ENCODE assay signal across 9 cellular contexts in the genomic region with DNA sequence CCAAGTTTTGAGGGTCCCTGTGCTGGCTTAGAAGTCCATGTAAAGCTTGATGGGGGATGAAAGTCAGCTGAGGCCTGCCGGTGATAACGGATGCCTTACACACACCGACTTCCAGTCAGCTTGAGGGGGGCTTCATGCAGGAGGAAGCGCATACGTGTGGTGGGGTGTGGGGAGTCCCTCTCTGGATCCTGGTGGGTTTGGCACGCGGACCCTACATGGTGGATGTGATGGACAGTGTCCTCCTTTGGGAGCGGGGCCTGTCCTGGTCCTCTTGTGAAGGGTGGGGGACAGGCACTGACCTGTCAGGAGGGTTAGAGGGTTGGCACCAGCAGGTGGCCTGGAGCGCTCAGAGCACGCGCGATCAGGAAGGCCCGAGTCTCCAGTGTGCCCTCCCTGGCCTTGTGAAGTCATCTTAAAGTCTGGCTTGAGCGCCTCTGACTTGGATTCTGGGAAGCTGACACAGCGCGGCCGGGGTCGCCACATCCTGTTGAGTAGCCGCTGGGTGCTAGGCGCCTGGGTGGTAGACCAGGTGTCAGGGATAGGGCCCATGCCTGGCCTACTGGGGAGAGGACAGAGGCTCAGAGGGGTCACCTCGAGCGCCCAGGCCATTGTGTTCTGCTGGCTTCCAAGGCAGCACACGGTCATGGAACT. TPM values are rescaled to one million over a fixed set of nuclear protein-coding genes. Genes with fewer than 3 reads are reported as not detected.
DNase-seq lines count a peak whose midpoint lies in the region; ATAC-seq, FAIRE-seq and TF ChIP-seq lines count a peak whose summit lies in the region.
"Had no signal": no experiment of that assay in that cellular context is flagged by ENCODE, and none has a peak within 500 bp of the region (broad histone marks: within the 10 kb centered on the region; RNA-seq: fewer than 3 reads in every experiment).

No MANE protein-coding gene starts in this region.

- H3K4me1 ChIP-seq in GM23338 (ENCODE audit: insufficient read depth) = peaks cover 20% of the 10 kb centered on the region
- peaks cover 31% of the 10 kb centered on the region for H3K4me1 ChIP-seq in endothelial cell of umbilical vein (ENCODE audit: control insufficient read depth, extremely low read depth, insufficient read depth, low read length)

- peak overlapping the region; percentile 99 for H3K9ac ChIP-seq in SK-N-MC (ENCODE audit: insufficient read length)
- no peak overlapping the region for H3K9ac ChIP-seq in endothelial cell of umbilical vein (replicated peaks; ENCODE audit: extremely low read depth, insufficient read depth, low read length)

- TF ChIP-seq CTCF in GM23338 (conservative IDR thresholded peaks at IDR 0.05; ENCODE audit: low read depth in 2 of 2) (no peak), endothelial cell of umbilical vein (IDR thresholded peaks at IDR 0.05; ENCODE audit: extremely low read depth in 1 of 2, insufficient read depth in 1 of 2, low read depth in 1 of 2, low read length in 2 of 2) (no peak)

- H4K20me1 ChIP-seq in GM23338 (replicated peaks; ENCODE audit: insufficient read depth) (peaks cover 43% of the 10 kb centered on the region), endothelial cell of umbilical vein (replicated peaks; ENCODE audit: control insufficient read depth, extremely low read depth, insufficient read depth, low read length) (no peaks in the 10 kb centered on the region)

- H3K9me2 ChIP-seq in GM23338 (ENCODE audit: insufficient read depth) = no peaks in the 10 kb centered on the region

- no TSS peak for BruUV-seq in endothelial cell of umbilical vein (replicated peaks; lab: Mats Ljungman, UMichigan)

- H3K4me1 Mint-ChIP-seq in GM23338 = peaks cover 43% of the 10 kb centered on the region

- dilution Hi-C loops in endothelial cell of umbilical vein (cut with MboI; ENCODE audit: extremely low pct_ligation_motif_present, low sequenced_read_pairs) = no loop called here

- intact Hi-C loops in endothelial cell of umbilical vein (cut with micrococcal nuclease) = no loop called here

- H3K27me3 Mint-ChIP-seq in GM23338 (ENCODE audit: insufficient read depth, low read depth, poor library complexity) = peaks cover 26% of the 10 kb centered on the region

- POLR2A ChIA-PET in endothelial cell of umbilical vein (lab: Charles Lee) = no interaction called here

- ATAC-seq in GM23338 = no peak

- H3K27me3 ChIP-seq in GM23338 (ENCODE audit: insufficient read depth) (no peaks in the 10 kb centered on the region), endothelial cell of umbilical vein (ENCODE audit: control insufficient read depth in 2 of 2, insufficient read depth in 2 of 2, low read length in 2 of 2) (no peaks in the 10 kb centered on the region)

- FAIRE-seq in endothelial cell of umbilical vein (lab: Jason Lieb, UNC) = peak; percentile 42

- H2AFZ ChIP-seq in GM23338 = no peak overlapping the region
- no peak overlapping the region for H2AFZ ChIP-seq in endothelial cell of umbilical vein (ENCODE audit: low read depth, low read length)

- no peaks in the 10 kb centered on the region for H3K9me3 ChIP-seq in SK-N-MC (ENCODE audit: low read depth, low read length)
- H3K9me3 ChIP-seq in endothelial cell of umbilical vein (replicated peaks; ENCODE audit: control insufficient read depth, insufficient read depth, low read length) = no peaks in the 10 kb centered on the region

- H3K27ac ChIP-seq in GM23338 (ENCODE audit: low read depth) = peak overlapping the region; percentile 85
- H3K27ac ChIP-seq in SK-N-MC = no peak overlapping the region; the same call in 1 of the 2 replicates
- H3K27ac ChIP-seq in endothelial cell of umbilical vein (ENCODE audit: insufficient read depth, low read depth, low read length) = peak overlapping the region; percentile 92
- peak overlapping the region in 11 of 21 experiments; percentile 0 to 99 (median 54) for H3K27ac ChIP-seq in skin epidermis

- peaks cover 31% of the 10 kb centered on the region for H3K36me3 Mint-ChIP-seq in GM23338 (ENCODE audit: low read depth)

- no peaks in the 10 kb centered on the region for H3K9me3 Mint-ChIP-seq in GM23338

- peak overlapping the region; percentile 78 for H3K27ac Mint-ChIP-seq in GM23338

- H3K36me3 ChIP-seq in GM23338 (ENCODE audit: insufficient read depth) (no peaks in the 10 kb centered on the region), SK-N-MC (ENCODE audit: insufficient read depth, low read length) (peaks cover 29% of the 10 kb centered on the region), endothelial cell of umbilical vein (ENCODE audit: control insufficient read depth in 2 of 2, extremely low read depth in 1 of 2, insufficient read depth in 2 of 2, low read length in 2 of 2) (peaks cover 0 to 6% of the 10 kb centered on the region in 2 experiments)

- H3K4me3 Mint-ChIP-seq in GM23338 = peak overlapping the region; percentile 95

- H3K4me3 ChIP-seq in GM23338 = peak overlapping the region; percentile 96; the same call in 1 of the 2 replicates
- peak overlapping the region; percentile 96 for H3K4me3 ChIP-seq in SK-N-MC
- H3K4me3 ChIP-seq in endothelial cell of umbilical vein (replicated peaks in 1 of 3; ENCODE audit: insufficient read depth in 1 of 3, low read depth in 1 of 3, low read length in 3 of 3) = no peak overlapping the region
- H3K4me3 ChIP-seq in skin epidermis = peak overlapping the region in 1 of 7 experiments; percentile 89

- no peaks in the 10 kb centered on the region for H3K9me1 ChIP-seq in endothelial cell of umbilical vein (replicated peaks; ENCODE audit: control insufficient read depth, extremely low read depth, insufficient read depth, low read length)

- peaks cover 10% of the 10 kb centered on the region for H3F3A ChIP-seq in GM23338 (replicated peaks; ENCODE audit: low read depth)

- DNase-seq in GM23338 (ENCODE audit: low spot score) (no peak), SK-N-MC (ENCODE audit: low read depth, low spot score) (no peak), endothelial cell of umbilical vein (ENCODE audit: low read depth, low spot score) (peak; percentile 35), superior temporal gyrus (ENCODE audit: extremely low spot score) (no peak), NCI-H1092 treated with DMSO at 0.1 percent for 48 hours (lab: John Stamatoyannopoulos, UW) (no peak), NCI-H2029 (lab: John Stamatoyannopoulos, UW) (no peak)
- DNase-seq: activated CD4-positive, CD25-positive, alpha-beta regulatory T cell treated with anti-CD3 and anti-CD28 coated beads, Interleukin-2, amount 50 U/mL, for 72 hours; H7 had no signal

- H3K79me2 ChIP-seq in GM23338 (replicated peaks; ENCODE audit: insufficient read depth) (peaks cover 75% of the 10 kb centered on the region), endothelial cell of umbilical vein (ENCODE audit: control insufficient read depth, insufficient read depth, low read length) (peaks cover 74% of the 10 kb centered on the region)

- no peak for TF ChIP-seq POLR2A in endothelial cell of umbilical vein (IDR thresholded peaks at IDR 0.05; ENCODE audit: low read depth, low read length)

- CTCF ChIA-PET in endothelial cell of umbilical vein (lab: Charles Lee) = interaction anchor here (1.5 kb wide), 1 partner anchor 166 kb away, joined by 3 read pairs; no protein-coding TSS in a partner anchor

- H3K4me2 ChIP-seq in GM23338 = peak overlapping the region; percentile 96
- H3K4me2 ChIP-seq in endothelial cell of umbilical vein (ENCODE audit: insufficient read depth, low read length) = peak overlapping the region; percentile 77

RNA-seq across cellular contexts. Expression of gene DAZAP1, which starts 2.9 kb away (rescaled TPM):
- 180 and 194 TPM in 2 replicates for total RNA-seq in GM23338 (2014; rRNA removed; shearing (Covaris generic))
- polyA plus RNA-seq in GM23338 (2016; fragmentation: Nextera tagmentation; extraction: Ambion mirVana) (44.1 and 48.1 TPM in 2 replicates), endothelial cell of umbilical vein (50.1 and 51.5 TPM in 2 replicates)
- 177 and 187 TPM in 2 replicates for total RNA-seq in endothelial cell of umbilical vein
- 56.8 and 65.7 TPM in 2 replicates for polyA plus RNA-seq in endothelial cell of umbilical vein (2011; cell fraction: cytosol; rRNA removed)
- 116 and 136 TPM in 2 replicates for polyA plus RNA-seq in endothelial cell of umbilical vein (2011; cell fraction: nucleus; rRNA removed)
- polyA plus RNA-seq in endothelial cell of umbilical vein (2012) = 91.7 and 104 TPM in 2 replicates
- polyA minus RNA-seq in endothelial cell of umbilical vein = 49.1 and 54.8 TPM in 2 replicates
- polyA minus RNA-seq in endothelial cell of umbilical vein (2011; cell fraction: cytosol; rRNA and poly(A)+ RNA removed) = 45.0 TPM
- polyA minus RNA-seq in endothelial cell of umbilical vein (2011; cell fraction: nucleus; rRNA and poly(A)+ RNA removed) = 41.7 and 45.9 TPM in 2 replicates

RNA-seq across cellular contexts. Expression of gene GAMT, which starts 8.9 kb away (rescaled TPM):
- 21.5 and 27.3 TPM in 2 replicates for total RNA-seq in GM23338 (2014; rRNA removed; shearing (Covaris generic))
- 33.6 and 36.9 TPM in 2 replicates for polyA plus RNA-seq in GM23338 (2016; fragmentation: Nextera tagmentation; extraction: Ambion mirVana)
- 20.0 and 22.1 TPM in 2 replicates for total RNA-seq in endothelial cell of umbilical vein
- 36.9 and 46.8 TPM in 2 replicates for polyA plus RNA-seq in endothelial cell of umbilical vein
- polyA plus RNA-seq in endothelial cell of umbilical vein (2011; cell fraction: cytosol; rRNA removed) = 18.4 and 26.8 TPM in 2 replicates
- 10.2 and 11.8 TPM in 2 replicates for polyA plus RNA-seq in endothelial cell of umbilical vein (2011; cell fraction: nucleus; rRNA removed)
- polyA plus RNA-seq in endothelial cell of umbilical vein (2012) = 22.2 and 26.2 TPM in 2 replicates
- polyA minus RNA-seq in endothelial cell of umbilical vein = 14.3 and 21.7 TPM in 2 replicates
- 24.1 TPM for polyA minus RNA-seq in endothelial cell of umbilical vein (2011; cell fraction: cytosol; rRNA and poly(A)+ RNA removed)
- 2.8 and 4.5 TPM in 2 replicates for polyA minus RNA-seq in endothelial cell of umbilical vein (2011; cell fraction: nucleus; rRNA and poly(A)+ RNA removed)

RNA-seq across cellular contexts. Expression of gene NDUFS7, which starts 26.6 kb away (rescaled TPM):
- 128 and 132 TPM in 2 replicates for total RNA-seq in GM23338 (2014; rRNA removed; shearing (Covaris generic))
- polyA plus RNA-seq in GM23338 (2016; fragmentation: Nextera tagmentation; extraction: Ambion mirVana) (201 and 203 TPM in 2 replicates), endothelial cell of umbilical vein (224 and 352 TPM in 2 replicates)
- total RNA-seq in endothelial cell of umbilical vein = 95.8 and 101 TPM in 2 replicates
- polyA plus RNA-seq in endothelial cell of umbilical vein (2011; cell fraction: cytosol; rRNA removed) = 111 and 137 TPM in 2 replicates
- polyA plus RNA-seq in endothelial cell of umbilical vein (2011; cell fraction: nucleus; rRNA removed) = 63.3 and 66.9 TPM in 2 replicates
- 59.2 and 90.6 TPM in 2 replicates for polyA plus RNA-seq in endothelial cell of umbilical vein (2012)
- polyA minus RNA-seq in endothelial cell of umbilical vein = 31.8 and 37.6 TPM in 2 replicates
- 142 TPM for polyA minus RNA-seq in endothelial cell of umbilical vein (2011; cell fraction: cytosol; rRNA and poly(A)+ RNA removed)
- polyA minus RNA-seq in endothelial cell of umbilical vein (2011; cell fraction: nucleus; rRNA and poly(A)+ RNA removed) = 14.0 and 19.4 TPM in 2 replicates

RNA-seq across cellular contexts. Expression of gene RPS15, which starts 27.9 kb away (rescaled TPM):
- 2,953 and 3,723 TPM in 2 replicates for total RNA-seq in GM23338 (2014; rRNA removed; shearing (Covaris generic))
- 3,861 and 4,267 TPM in 2 replicates for polyA plus RNA-seq in GM23338 (2016; fragmentation: Nextera tagmentation; extraction: Ambion mirVana)
- total RNA-seq in endothelial cell of umbilical vein = 1,260 and 1,287 TPM in 2 replicates
- 2,646 and 3,270 TPM in 2 replicates for polyA plus RNA-seq in endothelial cell of umbilical vein
- 2,566 and 2,596 TPM in 2 replicates for polyA plus RNA-seq in endothelial cell of umbilical vein (2011; cell fraction: cytosol; rRNA removed)
- 642 and 652 TPM in 2 replicates for polyA plus RNA-seq in endothelial cell of umbilical vein (2011; cell fraction: nucleus; rRNA removed)
- 1,687 and 2,164 TPM in 2 replicates for polyA plus RNA-seq in endothelial cell of umbilical vein (2012)
- polyA minus RNA-seq in endothelial cell of umbilical vein = 334 and 411 TPM in 2 replicates
- 1,670 TPM for polyA minus RNA-seq in endothelial cell of umbilical vein (2011; cell fraction: cytosol; rRNA and poly(A)+ RNA removed)
- 86.6 and 136 TPM in 2 replicates for polyA minus RNA-seq in endothelial cell of umbilical vein (2011; cell fraction: nucleus; rRNA and poly(A)+ RNA removed)

RNA-seq across cellular contexts. Expression of gene APC2, which starts 39.7 kb away (rescaled TPM):
- 14.3 and 18.3 TPM in 2 replicates for total RNA-seq in GM23338 (2014; rRNA removed; shearing (Covaris generic))
- polyA plus RNA-seq in GM23338 (2016; fragmentation: Nextera tagmentation; extraction: Ambion mirVana) (1.4 TPM in 2 replicates), endothelial cell of umbilical vein (0.01 and 0.05 TPM in 2 replicates)
- 0.04 and 0.23 TPM in 2 replicates for total RNA-seq in endothelial cell of umbilical vein
- polyA plus RNA-seq in endothelial cell of umbilical vein (2011; cell fraction: cytosol; rRNA removed) = 0.01 and 0.03 TPM in 2 replicates
- 0.10 and 0.12 TPM in 2 replicates for polyA plus RNA-seq in endothelial cell of umbilical vein (2011; cell fraction: nucleus; rRNA removed)
- 0.15 and 0.19 TPM in 2 replicates for polyA plus RNA-seq in endothelial cell of umbilical vein (2012)
- 0.04 TPM in 1 of 2 replicates, not detected in the other for polyA minus RNA-seq in endothelial cell of umbilical vein
- 0.41 TPM for polyA minus RNA-seq in endothelial cell of umbilical vein (2011; cell fraction: cytosol; rRNA and poly(A)+ RNA removed)
- 0.19 and 0.24 TPM in 2 replicates for polyA minus RNA-seq in endothelial cell of umbilical vein (2011; cell fraction: nucleus; rRNA and poly(A)+ RNA removed)

Comparison
In these comparisons a context has a peak if more than half of its experiments do, and no peak if none do; other contexts are left out.
1. H3K4me3 ChIP-seq: peak in GM23338 (single experiment) and SK-N-MC (single experiment); none in endothelial cell of umbilical vein (0 of 3).